Comparison of ENCODE assay signal across 14 cellular contexts in the genomic region with DNA sequence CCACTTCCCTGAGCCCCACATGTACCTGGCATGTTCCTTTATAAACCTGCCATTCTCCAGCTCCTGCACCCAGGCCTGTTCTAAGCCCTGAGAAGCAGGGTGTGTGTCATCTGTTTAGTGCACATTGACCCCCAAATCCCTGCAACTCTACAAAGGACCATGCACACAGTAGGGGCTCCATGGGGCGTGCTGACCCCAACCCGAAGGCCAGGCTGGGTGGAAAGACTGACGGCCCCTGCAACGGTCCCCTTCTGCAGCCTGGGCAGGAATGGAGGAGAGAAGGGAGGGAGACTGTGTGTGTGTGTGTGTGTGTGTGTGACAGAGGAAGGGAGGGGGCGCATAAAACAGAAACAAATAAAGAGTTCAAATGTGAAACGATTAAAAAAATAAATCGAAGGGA. TPM values are rescaled to one million over a fixed set of nuclear protein-coding genes. Genes with fewer than 3 reads are reported as not detected.
"Had no signal": no experiment of that assay in that cellular context is flagged by ENCODE, and none has a peak within 500 bp of the region (broad histone marks: within the 10 kb centered on the region; RNA-seq: fewer than 3 reads in every experiment).

No MANE protein-coding gene starts in this region.

RNA-seq across cellular contexts. Expression of a gene that starts 32.0 kb away (rescaled TPM):
- total RNA-seq: activated B cell treated with CpG ODN at 0.5 μM for 24 hours; activated CD4-positive, alpha-beta memory T cell treated with anti-CD3 and anti-CD28 coated beads for 36 hours; activated CD4-positive, alpha-beta memory T cell treated with anti-CD3 and anti-CD28 coated beads, Interleukin-2, amount 10 ng/mL, durations not matched to agents 7 days and 5 days; activated CD4-positive, alpha-beta T cell treated with anti-CD3 and anti-CD28 coated beads for 36 hours; activated CD4-positive, alpha-beta T cell treated with anti-CD3 and anti-CD28 coated beads, Interleukin-2, amount 10 ng/mL, durations not matched to agents 24 days and 14 days; activated CD4-positive, alpha-beta T cell treated with anti-CD3 and anti-CD28 coated beads, Interleukin-2, amount 10 ng/mL, durations not matched to agents 7 days and 5 days; activated CD8-positive, alpha-beta memory T cell treated with anti-CD3 and anti-CD28 coated beads for 36 hours; activated CD8-positive, alpha-beta memory T cell treated with anti-CD3 and anti-CD28 coated beads, Interleukin-2, amount 10 ng/mL, durations not matched to agents 7 days and 5 days; activated CD8-positive, alpha-beta T cell treated with anti-CD3 and anti-CD28 coated beads for 36 hours; activated CD8-positive, alpha-beta T cell treated with anti-CD3 and anti-CD28 coated beads, Interleukin-2, amount 10 ng/mL, durations not matched to agents 7 days and 5 days; T-cell; T-helper 1 cell treated with Interleukin-12 subunit alpha and Interleukin-12 subunit beta and Interleukin-4 antibody, amounts not matched to agents 30 ng/mL and 1 ng/mL, for 36 hours; T-helper 17 cell; T-helper 2 cell treated with Interferon-gamma antibody and Interleukin-4, amounts not matched to agents 100 ng/mL and 5 ng/mL, for 36 hours had no signal
